In genomic region chr6:141451508-141452353, GRCh38 we compare ENCODE assay signal across 1 cellular context.
TF ChIP-seq lines count a peak whose summit lies in the region.

No MANE protein-coding gene starts in this region.

TF ChIP-seq in HCT116, 20 proteins besides CTCF, POLR2A, EP300 and RAD21 (continued from another document):
- TF ChIP-seq REST (IDR thresholded peaks at IDR 0.05; ENCODE audit: low read depth) (no peak), SIN3A (IDR thresholded peaks at IDR 0.05; ENCODE audit: low read depth) (no peak), POLR2AphosphoS5 (IDR thresholded peaks at IDR 0.05; ENCODE audit: low read depth, low read length) (no peak), MAX (IDR thresholded peaks at IDR 0.05) (no peak), ZBTB33 (IDR thresholded peaks at IDR 0.05; ENCODE audit: extremely low read depth, insufficient replicate concordance, low read length) (no peak), ELF1 (IDR thresholded peaks at IDR 0.05; ENCODE audit: borderline replicate concordance, low read depth) (no peak), TCF7L2 (IDR thresholded peaks at IDR 0.05; ENCODE audit: borderline replicate concordance, extremely low read depth, insufficient read depth, insufficient read length) (no peak)
TF ChIP-seq in HCT116: peak in this region for 2.
